In the genomic region with DNA sequence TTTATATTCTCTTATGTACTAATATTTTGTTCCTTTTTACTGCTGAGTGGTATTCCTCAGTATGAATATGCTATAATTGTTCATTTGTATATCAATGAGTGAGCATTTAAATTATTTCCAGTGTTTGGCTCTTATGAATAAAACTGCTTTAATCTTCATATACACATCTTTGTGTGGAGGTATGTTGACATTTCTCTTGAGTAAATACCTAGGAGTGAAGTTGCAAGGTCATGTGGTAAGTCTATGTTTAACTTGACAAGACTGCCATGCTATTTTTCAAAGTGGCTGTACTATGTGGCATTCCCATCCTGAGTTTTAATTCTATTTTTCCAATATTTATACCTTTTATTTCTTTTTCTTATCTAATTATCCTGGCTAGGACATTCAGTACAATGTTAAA, we compare ENCODE assay signal across 19 cellular contexts.
"Had no signal": no experiment of that assay in that cellular context is flagged by ENCODE, and none has a peak within 500 bp of the region (broad histone marks: within the 10 kb centered on the region; RNA-seq: fewer than 3 reads in every experiment).

No MANE protein-coding gene starts in this region.

- FAIRE-seq: kidney had no signal

- H3K27ac ChIP-seq: cardiac muscle cell, foreskin keratinocyte, lower lobe of right lung had no signal

- H3K4me3 ChIP-seq: cardiac muscle cell, lower lobe of right lung, upper lobe of left lung had no signal

- H3K36me3 ChIP-seq: cardiac muscle cell, lower lobe of right lung, upper lobe of left lung had no signal

- ATAC-seq: foreskin keratinocyte, left lobe of liver, lower lobe of right lung, WTC11 had no signal

- DNase-seq: activated CD4-positive, alpha-beta T cell treated with anti-CD3 and anti-CD28 coated beads, Interleukin-2, amount 50 U/mL, for 48 hours; activated effector memory CD4-positive, alpha-beta T cell treated with anti-CD3 and anti-CD28 coated beads, Interleukin-2, amount 50 U/mL, for 16 hours; activated naive CD4-positive, alpha-beta T cell treated with anti-CD3 and anti-CD28 coated beads, Interleukin-2, amount 10 ng/mL, durations not matched to agents 7 days and 5 days; amygdala; effector CD4-positive, alpha-beta T cell; foreskin keratinocyte; kidney; lower lobe of right lung; naive B cell; stimulated activated CD4-positive, alpha-beta T cell treated with anti-CD3 and anti-CD28 coated beads, Interleukin-2, amount 100 ng/mL, for 48 hours; stimulated activated CD8-positive, alpha-beta memory T cell treated with anti-CD3 and anti-CD28 coated beads, Interleukin-4, amount 100 ng/mL, for 48 hours; stimulated activated naive CD4-positive, alpha-beta T cell; T-helper 1 cell; T-helper 9 cell; upper lobe of left lung had no signal

- H3K27me3 ChIP-seq: cardiac muscle cell, foreskin keratinocyte, upper lobe of left lung had no signal

- H3K4me3 Mint-ChIP-seq: activated naive CD4-positive, alpha-beta T cell treated with anti-CD3 and anti-CD28 coated beads, Interleukin-2, amount 10 ng/mL, durations not matched to agents 7 days and 5 days; dendritic cell treated with granulocyte-macrophage colony-stimulating factor and Interleukin-4, amounts not matched to agents 40 ng/mL and 50 ng/mL, for 4 days; WTC11 had no signal

- H3K27ac Mint-ChIP-seq: activated naive CD4-positive, alpha-beta T cell treated with anti-CD3 and anti-CD28 coated beads, Interleukin-2, amount 10 ng/mL, durations not matched to agents 7 days and 5 days; dendritic cell treated with granulocyte-macrophage colony-stimulating factor and Interleukin-4, amounts not matched to agents 40 ng/mL and 50 ng/mL, for 4 days; naive B cell; WTC11 had no signal

- H3K27me3 Mint-ChIP-seq: dendritic cell treated with granulocyte-macrophage colony-stimulating factor and Interleukin-4, amounts not matched to agents 40 ng/mL and 50 ng/mL, for 4 days had no signal

- H3K9me3 ChIP-seq: lower lobe of right lung, upper lobe of left lung had no signal
